In the genomic region with DNA sequence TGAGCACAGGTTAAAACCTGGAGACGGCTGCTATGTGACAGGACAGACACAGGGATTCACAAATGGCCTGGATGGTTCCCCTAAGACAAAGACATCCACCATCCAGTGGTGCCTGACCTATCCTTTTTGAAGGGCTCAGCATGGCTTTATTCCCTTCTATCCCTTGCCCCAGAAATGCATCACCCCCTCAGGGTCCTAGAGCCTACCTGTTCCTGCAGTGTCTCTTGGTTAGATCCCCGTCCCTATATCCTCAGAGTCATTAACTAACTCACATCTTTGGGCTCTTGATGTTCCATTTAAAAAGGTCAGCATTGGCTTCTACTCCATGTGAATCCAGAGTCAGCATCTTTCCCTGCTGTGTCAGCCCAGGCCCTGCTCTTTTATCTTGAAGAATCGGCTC, we compare ENCODE assay signal across 15 cellular contexts. TPM values are rescaled to one million over a fixed set of nuclear protein-coding genes. Genes with fewer than 3 reads are reported as not detected.
DNase-seq lines count a peak whose midpoint lies in the region; ATAC-seq, FAIRE-seq and TF ChIP-seq lines count a peak whose summit lies in the region.
"Had no signal": no experiment of that assay in that cellular context is flagged by ENCODE, and none has a peak within 500 bp of the region (broad histone marks: within the 10 kb centered on the region; RNA-seq: fewer than 3 reads in every experiment).

No MANE protein-coding gene starts in this region.

- H3K9me3 ChIP-seq in right atrium auricular region (no peaks in the 10 kb centered on the region), small intestine (ENCODE audit: control insufficient read depth, low read depth) (no peaks in the 10 kb centered on the region)
- H3K9me3 ChIP-seq: Caco-2 had no signal

- no peaks in the 10 kb centered on the region for H3K27me3 ChIP-seq in right atrium auricular region
- no peaks in the 10 kb centered on the region for H3K27me3 ChIP-seq in small intestine (ENCODE audit: control insufficient read depth in 2 of 2, insufficient read depth in 2 of 2, low read length in 2 of 2)
- H3K27me3 ChIP-seq: foreskin keratinocyte had no signal

- no peaks in the 10 kb centered on the region for H3K9me3 Mint-ChIP-seq in WTC11
- H3K9me3 Mint-ChIP-seq in immature natural killer cell: no peaks in the 10 kb centered on the region
- H3K9me3 Mint-ChIP-seq in stimulated activated memory B cell treated with anti-CD40 and anti-IgM and Interleukin-4, amounts not matched to agents 10 μg/mL and 1 μg/mL and 100 μg/mL, for 72 hours: no peaks in the 10 kb centered on the region

- DNase-seq in right atrium auricular region (ENCODE audit: low spot score): no peak
- DNase-seq in Right ventricle myocardium inferior (ENCODE audit: missing footprints): no peak
- DNase-seq in WTC11 (ENCODE audit: low spot score): peak; percentile 44
- DNase-seq in left kidney (ENCODE audit: low read depth, low spot score): peak; percentile 21
- no peak for DNase-seq in immature natural killer cell
- DNase-seq in small intestine: no peak
- DNase-seq: activated CD4-positive, alpha-beta T cell treated with anti-CD3 and anti-CD28 coated beads for 4 hours; activated T-cell treated with anti-CD3 and anti-CD28 coated beads for 4 hours; Caco-2; cerebellar nuclear complex had no signal

- ATAC-seq in Right ventricle myocardium inferior: no peak
- peak; percentile 89 for ATAC-seq in WTC11
- no peak for ATAC-seq in stimulated activated memory B cell treated with anti-CD40 and anti-IgM and Interleukin-4, amounts not matched to agents 10 μg/mL and 1 μg/mL and 100 μg/mL, for 72 hours
- ATAC-seq in HG03469 (IDR thresholded peaks at IDR 0.05; ENCODE audit: unreplicated experiment): no peak

- 73 to 78% (median 74%) methylated on average over 3 of the region's 3 CpGs for WGBS in small intestine, 3 donors

- POLR2A ChIA-PET in WTC11 (lab: Charles Lee): interaction anchor here (2.0 kb wide), 1 partner anchor 22 kb away, joined by 10 read pairs; a partner anchor contains a TSS

- no peaks in the 10 kb centered on the region; the same call in 1 of the 2 replicates for H3K27me3 Mint-ChIP-seq in WTC11 (ENCODE audit: low read depth)
- H3K27me3 Mint-ChIP-seq in immature natural killer cell (ENCODE audit: low read depth in 3 of 3): no peaks in the 10 kb centered on the region
- no peaks in the 10 kb centered on the region for H3K27me3 Mint-ChIP-seq in stimulated activated memory B cell treated with anti-CD40 and anti-IgM and Interleukin-4, amounts not matched to agents 10 μg/mL and 1 μg/mL and 100 μg/mL, for 72 hours
- H3K27me3 Mint-ChIP-seq: activated naive CD8-positive, alpha-beta T cell had no signal

- CTCF ChIA-PET in WTC11 (lab: Charles Lee): no interaction called here

- H3K27ac ChIP-seq in right atrium auricular region: peak overlapping the region; percentile 60 to 65
- H3K27ac ChIP-seq in small intestine (ENCODE audit: low read depth in 1 of 2, low read length in 1 of 2): no peak overlapping the region

- H3K36me3 ChIP-seq in right atrium auricular region: no peaks in the 10 kb centered on the region
- no peaks in the 10 kb centered on the region for H3K36me3 ChIP-seq in small intestine (ENCODE audit: control insufficient read depth in 2 of 2, insufficient read depth in 2 of 2, low read length in 2 of 2)

- intact Hi-C loops in Right ventricle myocardium inferior (cut with DNase I): no loop called here

- H3K27ac Mint-ChIP-seq in WTC11: no peak overlapping the region
- H3K27ac Mint-ChIP-seq in immature natural killer cell: no peak overlapping the region
- H3K27ac Mint-ChIP-seq in stimulated activated memory B cell treated with anti-CD40 and anti-IgM and Interleukin-4, amounts not matched to agents 10 μg/mL and 1 μg/mL and 100 μg/mL, for 72 hours: no peak overlapping the region
- H3K27ac Mint-ChIP-seq: activated naive CD8-positive, alpha-beta T cell had no signal

- H3K36me3 Mint-ChIP-seq in WTC11: no peaks in the 10 kb centered on the region
- no peaks in the 10 kb centered on the region for H3K36me3 Mint-ChIP-seq in immature natural killer cell
- no peaks in the 10 kb centered on the region for H3K36me3 Mint-ChIP-seq in stimulated activated memory B cell treated with anti-CD40 and anti-IgM and Interleukin-4, amounts not matched to agents 10 μg/mL and 1 μg/mL and 100 μg/mL, for 72 hours
- H3K36me3 Mint-ChIP-seq: activated naive CD8-positive, alpha-beta T cell had no signal

- H3K4me1 ChIP-seq in right atrium auricular region (peaks cover 0 to 15% of the 10 kb centered on the region in 2 donors), small intestine (ENCODE audit: control insufficient read depth in 2 of 2, insufficient read depth in 1 of 2, low read depth in 1 of 2, low read length in 1 of 2) (no peaks in the 10 kb centered on the region)

- H3K4me3 Mint-ChIP-seq in WTC11 (no peak overlapping the region), immature natural killer cell (no peak overlapping the region)
- H3K4me3 Mint-ChIP-seq in stimulated activated memory B cell treated with anti-CD40 and anti-IgM and Interleukin-4, amounts not matched to agents 10 μg/mL and 1 μg/mL and 100 μg/mL, for 72 hours: no peak overlapping the region
- H3K4me3 Mint-ChIP-seq: activated naive CD8-positive, alpha-beta T cell had no signal

- FAIRE-seq in small intestine (lab: Jason Lieb, UNC): no peak
- FAIRE-seq: endometrium had no signal

- H3K4me1 Mint-ChIP-seq in WTC11 (peaks cover 32% of the 10 kb centered on the region), immature natural killer cell (no peaks in the 10 kb centered on the region)
- H3K4me1 Mint-ChIP-seq in stimulated activated memory B cell treated with anti-CD40 and anti-IgM and Interleukin-4, amounts not matched to agents 10 μg/mL and 1 μg/mL and 100 μg/mL, for 72 hours: peaks cover 5% of the 10 kb centered on the region

- H3K4me3 ChIP-seq in right atrium auricular region (no peak overlapping the region), small intestine (ENCODE audit: low read depth in 1 of 2, low read length in 2 of 2) (no peak overlapping the region)

- TF ChIP-seq CTCF in right atrium auricular region (IDR thresholded peaks at IDR 0.05) (no peak), WTC11 (IDR thresholded peaks at IDR 0.05) (no peak)

TF ChIP-seq in WTC11, 78 proteins besides CTCF, POLR2A, EP300 and RAD21 (continues in another document):
- TF ChIP-seq, protein P1, sequence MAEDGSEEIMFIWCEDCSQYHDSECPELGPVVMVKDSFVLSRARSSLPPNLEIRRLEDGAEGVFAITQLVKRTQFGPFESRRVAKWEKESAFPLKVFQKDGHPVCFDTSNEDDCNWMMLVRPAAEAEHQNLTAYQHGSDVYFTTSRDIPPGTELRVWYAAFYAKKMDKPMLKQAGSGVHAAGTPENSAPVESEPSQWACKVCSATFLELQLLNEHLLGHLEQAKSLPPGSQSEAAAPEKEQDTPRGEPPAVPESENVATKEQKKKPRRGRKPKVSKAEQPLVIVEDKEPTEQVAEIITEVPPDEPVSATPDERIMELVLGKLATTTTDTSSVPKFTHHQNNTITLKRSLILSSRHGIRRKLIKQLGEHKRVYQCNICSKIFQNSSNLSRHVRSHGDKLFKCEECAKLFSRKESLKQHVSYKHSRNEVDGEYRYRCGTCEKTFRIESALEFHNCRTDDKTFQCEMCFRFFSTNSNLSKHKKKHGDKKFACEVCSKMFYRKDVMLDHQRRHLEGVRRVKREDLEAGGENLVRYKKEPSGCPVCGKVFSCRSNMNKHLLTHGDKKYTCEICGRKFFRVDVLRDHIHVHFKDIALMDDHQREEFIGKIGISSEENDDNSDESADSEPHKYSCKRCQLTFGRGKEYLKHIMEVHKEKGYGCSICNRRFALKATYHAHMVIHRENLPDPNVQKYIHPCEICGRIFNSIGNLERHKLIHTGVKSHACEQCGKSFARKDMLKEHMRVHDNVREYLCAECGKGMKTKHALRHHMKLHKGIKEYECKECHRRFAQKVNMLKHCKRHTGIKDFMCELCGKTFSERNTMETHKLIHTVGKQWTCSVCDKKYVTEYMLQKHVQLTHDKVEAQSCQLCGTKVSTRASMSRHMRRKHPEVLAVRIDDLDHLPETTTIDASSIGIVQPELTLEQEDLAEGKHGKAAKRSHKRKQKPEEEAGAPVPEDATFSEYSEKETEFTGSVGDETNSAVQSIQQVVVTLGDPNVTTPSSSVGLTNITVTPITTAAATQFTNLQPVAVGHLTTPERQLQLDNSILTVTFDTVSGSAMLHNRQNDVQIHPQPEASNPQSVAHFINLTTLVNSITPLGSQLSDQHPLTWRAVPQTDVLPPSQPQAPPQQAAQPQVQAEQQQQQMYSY (CRISPR knock-in tag; IDR thresholded peaks at IDR 0.05): peak; percentile 57; the same call in 1 of the 2 replicates
- no peak for TF ChIP-seq ZNF138 (CRISPR knock-in tag; conservative IDR thresholded peaks at IDR 0.05)
- TF ChIP-seq, protein P2, sequence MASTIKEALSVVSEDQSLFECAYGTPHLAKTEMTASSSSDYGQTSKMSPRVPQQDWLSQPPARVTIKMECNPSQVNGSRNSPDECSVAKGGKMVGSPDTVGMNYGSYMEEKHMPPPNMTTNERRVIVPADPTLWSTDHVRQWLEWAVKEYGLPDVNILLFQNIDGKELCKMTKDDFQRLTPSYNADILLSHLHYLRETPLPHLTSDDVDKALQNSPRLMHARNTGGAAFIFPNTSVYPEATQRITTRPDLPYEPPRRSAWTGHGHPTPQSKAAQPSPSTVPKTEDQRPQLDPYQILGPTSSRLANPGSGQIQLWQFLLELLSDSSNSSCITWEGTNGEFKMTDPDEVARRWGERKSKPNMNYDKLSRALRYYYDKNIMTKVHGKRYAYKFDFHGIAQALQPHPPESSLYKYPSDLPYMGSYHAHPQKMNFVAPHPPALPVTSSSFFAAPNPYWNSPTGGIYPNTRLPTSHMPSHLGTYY (CRISPR knock-in tag; IDR thresholded peaks at IDR 0.05): no peak
- TF ChIP-seq SMAD3 (CRISPR knock-in tag; IDR thresholded peaks at IDR 0.05; ENCODE audit: borderline replicate concordance): no peak
- TF ChIP-seq CREM (CRISPR knock-in tag; IDR thresholded peaks at IDR 0.05): no peak

RNA-seq across cellular contexts. Expression of a gene that starts 22.0 kb away (rescaled TPM):
- total RNA-seq in right atrium auricular region (100 to 1,000 TPM; 137 to 147 TPM), Right ventricle myocardium inferior (149 TPM), WTC11 (2021) (178 to 186 TPM (median 178 TPM) in 3 replicates)
- polyA plus RNA-seq in immature natural killer cell (100 to 1,000 TPM; 225 to 259 (median 254) TPM), small intestine (10 to 100 TPM; 42.4 to 47.5 (median 46.1) TPM)

Comparison
In these comparisons a context has a peak if more than half of its experiments do, and no peak if none do; other contexts are left out.
1. DNase-seq: peak in WTC11 (single experiment) and left kidney (single experiment); none in right atrium auricular region (single experiment), Right ventricle myocardium inferior (single experiment), immature natural killer cell (0 of 3) and small intestine (single experiment).
2. H3K27ac ChIP-seq: peak in right atrium auricular region (2 of 2); none in small intestine (0 of 2).